ENCODE assay signal across 7 cellular contexts in genomic region chr1:37477946-37478345, GRCh38. TPM values are rescaled to one million over a fixed set of nuclear protein-coding genes. Genes with fewer than 3 reads are reported as not detected.
DNase-seq lines count a peak whose midpoint lies in the region; ATAC-seq and TF ChIP-seq lines count a peak whose summit lies in the region.

No MANE protein-coding gene starts in this region.

- peak overlapping the region; percentile 97 for H3K27ac Mint-ChIP-seq in activated CD8-positive, alpha-beta memory T cell treated with anti-CD3 and anti-CD28 coated beads, Interleukin-2, amount 10 ng/mL, durations not matched to agents 7 days and 5 days
- H3K27ac Mint-ChIP-seq in stimulated activated memory B cell treated with anti-CD40 and anti-IgM and Interleukin-4, amounts not matched to agents 10 μg/mL and 1 μg/mL and 100 μg/mL, for 72 hours = peak overlapping the region; percentile 97

- DNase-seq in HL-60 (ENCODE audit: low read depth in 1 of 2, low spot score in 1 of 2) = no peak
- DNase-seq in activated CD8-positive, alpha-beta memory T cell treated with anti-CD3 and anti-CD28 coated beads, Interleukin-2, amount 10 ng/mL, durations not matched to agents 7 days and 5 days = peak; percentile 43
- no peak for DNase-seq in 8988T
- DNase-seq in NCI-H2029 (lab: John Stamatoyannopoulos, UW) = no peak

- H3K4me1 Mint-ChIP-seq in activated CD8-positive, alpha-beta memory T cell treated with anti-CD3 and anti-CD28 coated beads, Interleukin-2, amount 10 ng/mL, durations not matched to agents 7 days and 5 days = peaks cover 52% of the 10 kb centered on the region
- peaks cover 70% of the 10 kb centered on the region for H3K4me1 Mint-ChIP-seq in stimulated activated memory B cell treated with anti-CD40 and anti-IgM and Interleukin-4, amounts not matched to agents 10 μg/mL and 1 μg/mL and 100 μg/mL, for 72 hours

- H3K4me1 ChIP-seq in gastroesophageal sphincter = peaks cover 0 to 77% (median 54%) of the 10 kb centered on the region in 3 donors

- no peak for ATAC-seq in activated CD8-positive, alpha-beta memory T cell treated with anti-CD3 and anti-CD28 coated beads, Interleukin-2, amount 10 ng/mL, durations not matched to agents 7 days and 5 days
- ATAC-seq in gastroesophageal sphincter (no peak), GM21737 (IDR thresholded peaks at IDR 0.05; ENCODE audit: unreplicated experiment) (no peak)
- no peak for ATAC-seq in stimulated activated memory B cell treated with anti-CD40 and anti-IgM and Interleukin-4, amounts not matched to agents 10 μg/mL and 1 μg/mL and 100 μg/mL, for 72 hours

- H3K27me3 Mint-ChIP-seq in activated CD8-positive, alpha-beta memory T cell treated with anti-CD3 and anti-CD28 coated beads, Interleukin-2, amount 10 ng/mL, durations not matched to agents 7 days and 5 days = no peaks in the 10 kb centered on the region
- no peaks in the 10 kb centered on the region for H3K27me3 Mint-ChIP-seq in stimulated activated memory B cell treated with anti-CD40 and anti-IgM and Interleukin-4, amounts not matched to agents 10 μg/mL and 1 μg/mL and 100 μg/mL, for 72 hours

- 90 to 94% methylated on average over 2 of the region's 5 CpGs for WGBS in gastroesophageal sphincter (ENCODE audit: low coverage in 1 of 2), 2 donors

- CTCF ChIA-PET in activated CD8-positive, alpha-beta memory T cell treated with anti-CD3 and anti-CD28 coated beads, Interleukin-2, amount 10 ng/mL, durations not matched to agents 7 days and 5 days (lab: Charles Lee) = interaction anchor here (0.6 to 11.0 kb wide), 8 partner anchors 10 to 212 kb away, joined by 3 to 157 read pairs (median 4); a partner anchor contains a TSS

- peak overlapping the region; percentile 69 for H3K4me3 ChIP-seq in HL-60 (replicated peaks; ENCODE audit: insufficient read depth, low read length)
- peak overlapping the region in 1 of 2 donors; percentile 80 for H3K4me3 ChIP-seq in gastroesophageal sphincter

- H3K9me3 ChIP-seq in gastroesophageal sphincter = no peaks in the 10 kb centered on the region

- no peaks in the 10 kb centered on the region for H3K9me3 Mint-ChIP-seq in activated CD8-positive, alpha-beta memory T cell treated with anti-CD3 and anti-CD28 coated beads, Interleukin-2, amount 10 ng/mL, durations not matched to agents 7 days and 5 days (ENCODE audit: low read depth)
- H3K9me3 Mint-ChIP-seq in stimulated activated memory B cell treated with anti-CD40 and anti-IgM and Interleukin-4, amounts not matched to agents 10 μg/mL and 1 μg/mL and 100 μg/mL, for 72 hours = no peaks in the 10 kb centered on the region

- H3K36me3 Mint-ChIP-seq in activated CD8-positive, alpha-beta memory T cell treated with anti-CD3 and anti-CD28 coated beads, Interleukin-2, amount 10 ng/mL, durations not matched to agents 7 days and 5 days = peaks cover 61% of the 10 kb centered on the region
- H3K36me3 Mint-ChIP-seq in stimulated activated memory B cell treated with anti-CD40 and anti-IgM and Interleukin-4, amounts not matched to agents 10 μg/mL and 1 μg/mL and 100 μg/mL, for 72 hours = peaks cover 69% of the 10 kb centered on the region

- H3K27ac ChIP-seq in HL-60 (replicated peaks) = peak overlapping the region; percentile 92
- H3K27ac ChIP-seq in gastroesophageal sphincter = peak overlapping the region; percentile 88 to 96 (median 94)

- H3K36me3 ChIP-seq in gastroesophageal sphincter = peaks cover 0 to 52% of the 10 kb centered on the region in 2 donors

- no peak for TF ChIP-seq CTCF in HL-60 (IDR thresholded peaks at IDR 0.05; ENCODE audit: insufficient read depth, low read length)
- no peak for TF ChIP-seq CTCF in gastroesophageal sphincter (IDR thresholded peaks at IDR 0.05)

- no peaks in the 10 kb centered on the region for H3K27me3 ChIP-seq in HL-60 (ENCODE audit: insufficient read depth, poor library complexity, severe bottlenecking)
- no peaks in the 10 kb centered on the region for H3K27me3 ChIP-seq in gastroesophageal sphincter

- TF ChIP-seq EP300 in gastroesophageal sphincter (IDR thresholded peaks at IDR 0.05) = no peak

- TF ChIP-seq POLR2A in gastroesophageal sphincter (IDR thresholded peaks at IDR 0.05) = no peak

- H3K4me3 Mint-ChIP-seq in activated CD8-positive, alpha-beta memory T cell treated with anti-CD3 and anti-CD28 coated beads, Interleukin-2, amount 10 ng/mL, durations not matched to agents 7 days and 5 days = peak overlapping the region; percentile 96
- peak overlapping the region; percentile 97 for H3K4me3 Mint-ChIP-seq in stimulated activated memory B cell treated with anti-CD40 and anti-IgM and Interleukin-4, amounts not matched to agents 10 μg/mL and 1 μg/mL and 100 μg/mL, for 72 hours

RNA-seq across cellular contexts. Expression of gene ZC3H12A, which starts 3.6 kb away (rescaled TPM):
- total RNA-seq in activated CD8-positive, alpha-beta memory T cell treated with anti-CD3 and anti-CD28 coated beads, Interleukin-2, amount 10 ng/mL, durations not matched to agents 7 days and 5 days = 10 to 100 TPM; 20.9 to 35.4 TPM
- total RNA-seq in gastroesophageal sphincter = 10 to 100 TPM in 2 of 4 donors, 1 to 10 TPM in 2; 7.3 to 14.4 (median 10.6) TPM

RNA-seq across cellular contexts. Expression of gene MEAF6, which starts 36.6 kb away (rescaled TPM):
- 10 to 100 TPM; 63.2 to 80.7 TPM for total RNA-seq in activated CD8-positive, alpha-beta memory T cell treated with anti-CD3 and anti-CD28 coated beads, Interleukin-2, amount 10 ng/mL, durations not matched to agents 7 days and 5 days
- 100 to 1,000 TPM in 2 of 4 donors, 10 to 100 TPM in 2; 89.7 to 129 (median 100) TPM for total RNA-seq in gastroesophageal sphincter
